In genomic region chr22:27576413-27576812, GRCh38 we compare ENCODE assay signal across 29 cellular contexts.
DNase-seq lines count a peak whose midpoint lies in the region; ATAC-seq, FAIRE-seq and TF ChIP-seq lines count a peak whose summit lies in the region.
"Had no signal": no experiment of that assay in that cellular context is flagged by ENCODE, and none has a peak within 500 bp of the region (broad histone marks: within the 10 kb centered on the region; RNA-seq: fewer than 3 reads in every experiment).

No MANE protein-coding gene starts in this region.

- no peak overlapping the region for H3K27ac Mint-ChIP-seq in MCF 10A (ENCODE audit: low read depth, unreplicated experiment)
- no peak overlapping the region for H3K27ac Mint-ChIP-seq in activated CD4-positive, alpha-beta T cell treated with anti-CD3 and anti-CD28 coated beads for 36 hours
- H3K27ac Mint-ChIP-seq: activated naive CD8-positive, alpha-beta T cell; CD4-positive, alpha-beta T cell; dendritic cell treated with granulocyte-macrophage colony-stimulating factor and Interleukin-4, amounts not matched to agents 40 ng/mL and 50 ng/mL, for 4 days; progenitor cell of endocrine pancreas; T-cell; WTC11 had no signal

- no peak for TF ChIP-seq CTCF in MCF 10A (IDR thresholded peaks at IDR 0.05; ENCODE audit: unreplicated experiment)
- TF ChIP-seq CTCF in breast epithelium (IDR thresholded peaks at IDR 0.05), result no peak
- no peak for TF ChIP-seq CTCF in endothelial cell of umbilical vein (IDR thresholded peaks at IDR 0.05; ENCODE audit: extremely low read depth in 1 of 2, insufficient read depth in 1 of 2, low read depth in 1 of 2, low read length in 2 of 2)
- TF ChIP-seq CTCF in A673 (conservative IDR thresholded peaks at IDR 0.05; ENCODE audit: low read depth, low read length), result no peak
- TF ChIP-seq CTCF in right lobe of liver (IDR thresholded peaks at IDR 0.05), result no peak

- H3K4me3 ChIP-seq in breast epithelium (no peak overlapping the region), endothelial cell of umbilical vein (replicated peaks in 1 of 3; ENCODE audit: insufficient read depth in 1 of 3, low read depth in 1 of 3, low read length in 3 of 3) (no peak overlapping the region), A673 (ENCODE audit: low read depth, low read length, poor library complexity, severe bottlenecking) (no peak overlapping the region), right lobe of liver (no peak overlapping the region)
- H3K4me3 ChIP-seq: esophagus squamous epithelium, hepatocyte, SJSA1, tibial artery had no signal

- H3K9me3 Mint-ChIP-seq in MCF 10A (ENCODE audit: unreplicated experiment), result no peaks in the 10 kb centered on the region
- peaks cover 2% of the 10 kb centered on the region for H3K9me3 Mint-ChIP-seq in activated CD4-positive, alpha-beta T cell treated with anti-CD3 and anti-CD28 coated beads for 36 hours (ENCODE audit: low read depth)
- H3K9me3 Mint-ChIP-seq: central memory CD8-positive, alpha-beta T cell; dendritic cell treated with granulocyte-macrophage colony-stimulating factor and Interleukin-4, amounts not matched to agents 40 ng/mL and 50 ng/mL, for 4 days; WTC11 had no signal

- BruUV-seq in MCF 10A (replicated peaks; lab: Mats Ljungman, UMichigan), result no TSS peak
- no TSS peak for BruUV-seq in endothelial cell of umbilical vein (replicated peaks; lab: Mats Ljungman, UMichigan)
- BruUV-seq in A673 (replicated peaks; lab: Mats Ljungman, UMichigan), result no TSS peak

- no CpG with 5 or more reads among the region's 9 CpGs for WGBS in right lobe of liver (ENCODE audit: insufficient coverage, low coverage, low lambda C conversion rate, missing lambda C conversion rate)

- CTCF ChIA-PET in MCF 10A (lab: Yijun Ruan, JAX), result no interaction called here
- CTCF ChIA-PET in endothelial cell of umbilical vein (lab: Charles Lee), result interaction anchor here (0.9 to 1.6 kb wide), 4 partner anchors 9 to 160 kb away, joined by 3 to 4 read pairs (median 3); no protein-coding TSS in a partner anchor
- CTCF ChIA-PET in A673 (lab: Charles Lee), result no interaction called here
- CTCF ChIA-PET in activated CD4-positive, alpha-beta T cell treated with anti-CD3 and anti-CD28 coated beads for 36 hours (lab: Charles Lee), result interaction anchor here (0.6 kb wide), 1 partner anchor 752 kb away, joined by 3 read pairs; no protein-coding TSS in a partner anchor

- no peak overlapping the region for H3K27ac ChIP-seq in breast epithelium
- no peak overlapping the region for H3K27ac ChIP-seq in endothelial cell of umbilical vein (ENCODE audit: insufficient read depth, low read depth, low read length)
- no peak overlapping the region for H3K27ac ChIP-seq in A673 (ENCODE audit: low read depth, low read length, poor library complexity, severe bottlenecking)
- no peak overlapping the region for H3K27ac ChIP-seq in right lobe of liver
- H3K27ac ChIP-seq: hepatocyte, SJSA1, tibial artery had no signal

- ATAC-seq in HG03095 (IDR thresholded peaks at IDR 0.05; ENCODE audit: unreplicated experiment) (no peak), right lobe of liver (no peak)
- ATAC-seq in activated CD4-positive, alpha-beta T cell treated with anti-CD3 and anti-CD28 coated beads for 36 hours, result no peak
- ATAC-seq: T-cell, WTC11 had no signal

- no peaks in the 10 kb centered on the region for H3K9me1 ChIP-seq in endothelial cell of umbilical vein (replicated peaks; ENCODE audit: control insufficient read depth, extremely low read depth, insufficient read depth, low read length)

- H2AFZ ChIP-seq in endothelial cell of umbilical vein (ENCODE audit: low read depth, low read length), result no peak overlapping the region
- H2AFZ ChIP-seq: hepatocyte had no signal

- peaks cover 6% of the 10 kb centered on the region for H3K4me1 Mint-ChIP-seq in MCF 10A (ENCODE audit: insufficient read depth, unreplicated experiment)
- H3K4me1 Mint-ChIP-seq in activated CD4-positive, alpha-beta T cell treated with anti-CD3 and anti-CD28 coated beads for 36 hours, result no peaks in the 10 kb centered on the region
- H3K4me1 Mint-ChIP-seq: central memory CD8-positive, alpha-beta T cell; T-cell had no signal

- H4K20me1 ChIP-seq in endothelial cell of umbilical vein (replicated peaks; ENCODE audit: control insufficient read depth, extremely low read depth, insufficient read depth, low read length), result no peaks in the 10 kb centered on the region

- POLR2A ChIA-PET in MCF 10A (lab: Yijun Ruan, JAX) (no interaction called here), endothelial cell of umbilical vein (lab: Charles Lee) (interaction anchor here (1.0 kb wide), 1 partner anchor 9 kb away, joined by 3 read pairs; no protein-coding TSS in a partner anchor), A673 (lab: Charles Lee; ENCODE audit: low non-redundant PET) (no interaction called here)
- POLR2A ChIA-PET in activated CD4-positive, alpha-beta T cell treated with anti-CD3 and anti-CD28 coated beads for 36 hours (lab: Charles Lee), result no interaction called here

- no peak overlapping the region for H3K4me2 ChIP-seq in endothelial cell of umbilical vein (ENCODE audit: insufficient read depth, low read length)
- H3K4me2 ChIP-seq: hepatocyte had no signal

- intact Hi-C loops in MCF 10A (cut with micrococcal nuclease) (no loop called here), breast epithelium (cut with DNase I; ENCODE audit: low total_unique reads) (no loop called here), endothelial cell of umbilical vein (cut with micrococcal nuclease) (loop anchor here (5.0 kb wide), 1 partner anchor 169 kb away; no protein-coding TSS in a partner anchor), A673 (cut with micrococcal nuclease; ENCODE audit: unreplicated experiment) (no loop called here), right lobe of liver (cut with DNase I) (no loop called here)
- intact Hi-C loops in activated CD4-positive, alpha-beta T cell treated with anti-CD3 and anti-CD28 coated beads for 36 hours (cut with DNase I, micrococcal nuclease), result no loop called here

- no peaks in the 10 kb centered on the region for H3K27me3 Mint-ChIP-seq in MCF 10A (ENCODE audit: insufficient read depth, unreplicated experiment)
- peaks cover 28% of the 10 kb centered on the region for H3K27me3 Mint-ChIP-seq in activated CD4-positive, alpha-beta T cell treated with anti-CD3 and anti-CD28 coated beads for 36 hours

- H3K9ac ChIP-seq in endothelial cell of umbilical vein (replicated peaks; ENCODE audit: extremely low read depth, insufficient read depth, low read length), result no peak overlapping the region

- no peaks in the 10 kb centered on the region for H3K36me3 ChIP-seq in breast epithelium
- H3K36me3 ChIP-seq in endothelial cell of umbilical vein (ENCODE audit: control insufficient read depth in 2 of 2, extremely low read depth in 1 of 2, insufficient read depth in 2 of 2, low read length in 2 of 2), result no peaks in the 10 kb centered on the region
- H3K36me3 ChIP-seq in A673 (ENCODE audit: insufficient read depth, low read length, poor library complexity, severe bottlenecking), result no peaks in the 10 kb centered on the region
- H3K36me3 ChIP-seq in right lobe of liver, result no peaks in the 10 kb centered on the region
- H3K36me3 ChIP-seq: esophagus squamous epithelium, SJSA1, tibial artery had no signal

- DNase-seq in MCF 10A (ENCODE audit: unreplicated experiment), result peak; percentile 9
- DNase-seq in breast epithelium (ENCODE audit: low spot score in 2 of 2), result no peak
- DNase-seq in endothelial cell of umbilical vein (ENCODE audit: low read depth, low spot score), result peak; percentile 18
- peak; percentile 60 for DNase-seq in islet precursor cell
- no peak for DNase-seq in A673 (ENCODE audit: low spot score)
- no peak for DNase-seq in activated CD4-positive, alpha-beta T cell treated with anti-CD3 and anti-CD28 coated beads for 36 hours
- DNase-seq in right lobe of liver, result no peak
- DNase-seq: activated CD4-positive, alpha-beta T cell treated with anti-CD3 and anti-CD28 coated beads, Interleukin-2, amount 50 U/mL, for 1 hour; activated effector memory CD4-positive, alpha-beta T cell treated with Interleukin-2 at 50 U/mL for 16 hours; activated T-cell treated with anti-CD3 and anti-CD28 coated beads, Interleukin-2, amount 50 U/mL, for 1 hour; CD4-positive, alpha-beta T cell; esophagus squamous epithelium; mesendoderm; MV-4-11; NCI-H1436 treated with DMSO at 0.1 percent for 48 hours; NCI-H2081 treated with DMSO at 0.1 percent for 48 hours; NCI-H226; NCI-H526 treated with DMSO at 0.1 percent for 48 hours; stimulated activated CD4-positive, alpha-beta T cell treated with anti-CD3 and anti-CD28 coated beads, Interleukin-4, amount 100 ng/mL, for 4 hours; T-cell; tibial artery had no signal

- H3K36me3 Mint-ChIP-seq in MCF 10A (ENCODE audit: insufficient read depth, unreplicated experiment), result no peaks in the 10 kb centered on the region
- H3K36me3 Mint-ChIP-seq in activated CD4-positive, alpha-beta T cell treated with anti-CD3 and anti-CD28 coated beads for 36 hours (ENCODE audit: low read depth), result no peaks in the 10 kb centered on the region
- H3K36me3 Mint-ChIP-seq: activated naive CD8-positive, alpha-beta T cell; T-cell; WTC11 had no signal

- no peak overlapping the region for H3K4me3 Mint-ChIP-seq in MCF 10A (ENCODE audit: unreplicated experiment)
- no peak overlapping the region for H3K4me3 Mint-ChIP-seq in activated CD4-positive, alpha-beta T cell treated with anti-CD3 and anti-CD28 coated beads for 36 hours
- H3K4me3 Mint-ChIP-seq: activated naive CD8-positive, alpha-beta T cell; CD4-positive, alpha-beta T cell; central memory CD8-positive, alpha-beta T cell; dendritic cell treated with granulocyte-macrophage colony-stimulating factor and Interleukin-4, amounts not matched to agents 40 ng/mL and 50 ng/mL, for 4 days; T-cell; WTC11 had no signal

- H3K27me3 ChIP-seq in breast epithelium (peaks cover 0 to 10% of the 10 kb centered on the region in 2 donors), endothelial cell of umbilical vein (ENCODE audit: control insufficient read depth in 2 of 2, insufficient read depth in 2 of 2, low read length in 2 of 2) (peaks cover 0 to 2% of the 10 kb centered on the region in 2 experiments), A673 (replicated peaks; ENCODE audit: insufficient read depth, low read depth, low read length, poor library complexity) (no peaks in the 10 kb centered on the region), right lobe of liver (no peaks in the 10 kb centered on the region)
- H3K27me3 ChIP-seq: hepatocyte had no signal

- H3K79me2 ChIP-seq in endothelial cell of umbilical vein (ENCODE audit: control insufficient read depth, insufficient read depth, low read length), result no peaks in the 10 kb centered on the region
- H3K79me2 ChIP-seq: hepatocyte had no signal

- H3K4me1 ChIP-seq in breast epithelium (no peaks in the 10 kb centered on the region), endothelial cell of umbilical vein (ENCODE audit: control insufficient read depth, extremely low read depth, insufficient read depth, low read length) (peaks cover 13% of the 10 kb centered on the region), A673 (ENCODE audit: insufficient read depth, low read length, poor library complexity, severe bottlenecking) (peaks cover 5% of the 10 kb centered on the region), right lobe of liver (no peaks in the 10 kb centered on the region)
- H3K4me1 ChIP-seq: SJSA1 had no signal

- dilution Hi-C loops in endothelial cell of umbilical vein (cut with MboI; ENCODE audit: extremely low pct_ligation_motif_present, low sequenced_read_pairs), result no loop called here

- FAIRE-seq in endothelial cell of umbilical vein (lab: Jason Lieb, UNC), result peak; percentile 47

- TF ChIP-seq POLR2A in breast epithelium (IDR thresholded peaks at IDR 0.05), result no peak
- TF ChIP-seq POLR2A in endothelial cell of umbilical vein (IDR thresholded peaks at IDR 0.05; ENCODE audit: low read depth, low read length), result no peak
- no peak for TF ChIP-seq POLR2A in right lobe of liver (IDR thresholded peaks at IDR 0.05)

- H3K9me3 ChIP-seq in breast epithelium, result peaks cover 0 to 7% of the 10 kb centered on the region in 2 donors
- H3K9me3 ChIP-seq in endothelial cell of umbilical vein (replicated peaks; ENCODE audit: control insufficient read depth, insufficient read depth, low read length), result no peaks in the 10 kb centered on the region
- no peaks in the 10 kb centered on the region for H3K9me3 ChIP-seq in A673 (ENCODE audit: low read depth, low read length, poor library complexity, severe bottlenecking)
- no peaks in the 10 kb centered on the region for H3K9me3 ChIP-seq in right lobe of liver
- H3K9me3 ChIP-seq: esophagus squamous epithelium, SJSA1 had no signal

Comparison
In these comparisons a context has a peak if more than half of its experiments do, and no peak if none do; other contexts are left out.
1. DNase-seq: peak in MCF 10A (single experiment), endothelial cell of umbilical vein (single experiment) and islet precursor cell (single experiment); none in breast epithelium (0 of 2), A673 (single experiment), activated CD4-positive, alpha-beta T cell treated with anti-CD3 and anti-CD28 coated beads for 36 hours (single experiment) and right lobe of liver (0 of 3).
2. CTCF ChIA-PET loops: an anchor here in endothelial cell of umbilical vein (0.9 to 1.6 kb wide) and activated CD4-positive, alpha-beta T cell treated with anti-CD3 and anti-CD28 coated beads for 36 hours (0.6 kb wide); none called in MCF 10A and A673.